Comparison of ENCODE assay signal across 19 cellular contexts in genomic region chr9:28007097-28007817, GRCh38.
DNase-seq lines count a peak whose midpoint lies in the region; FAIRE-seq and TF ChIP-seq lines count a peak whose summit lies in the region.
"Had no signal": no experiment of that assay in that cellular context is flagged by ENCODE, and none has a peak within 500 bp of the region (broad histone marks: within the 10 kb centered on the region; RNA-seq: fewer than 3 reads in every experiment).

No MANE protein-coding gene starts in this region.

- H3K4me1 ChIP-seq in SK-N-SH (ENCODE audit: control insufficient read depth in 1 of 2, insufficient read depth in 2 of 2, low read depth in 1 of 2, low read length in 1 of 2) (peaks cover 0 to 17% of the 10 kb centered on the region in 2 experiments; a peak in 2 of 4 replicates), H1 (replicated peaks in 1 of 4; ENCODE audit: control insufficient read depth in 3 of 4, insufficient read depth in 4 of 4, low read length in 3 of 4) (peaks cover 0 to 6% (median 3%) of the 10 kb centered on the region in 4 experiments; a peak in 4 of 7 replicates), iPS-20b (ENCODE audit: insufficient read depth, low read length) (peaks cover 12% of the 10 kb centered on the region; the same call in 1 of the 2 replicates), GM23248 (ENCODE audit: insufficient read depth) (no peaks in the 10 kb centered on the region)
- H3K4me1 ChIP-seq: BLaER1, Caco-2 had no signal

- H3K9me3 ChIP-seq in SK-N-SH (no peaks in the 10 kb centered on the region), H1 (ENCODE audit: insufficient read depth in 2 of 2, low read depth in 1 of 2, low read length in 1 of 2) (no peaks in the 10 kb centered on the region), iPS-20b (ENCODE audit: insufficient read depth, low read depth, low read length) (no peaks in the 10 kb centered on the region), GM23248 (ENCODE audit: low read depth) (no peaks in the 10 kb centered on the region)
- H3K9me3 ChIP-seq: BLaER1, Caco-2 had no signal

- no peaks in the 10 kb centered on the region for H4K20me1 ChIP-seq in SK-N-SH (ENCODE audit: insufficient read depth)
- no peaks in the 10 kb centered on the region for H4K20me1 ChIP-seq in H1 (replicated peaks in 1 of 2; ENCODE audit: control insufficient read depth in 1 of 2, insufficient read depth in 2 of 2, low read length in 2 of 2)
- H4K20me1 ChIP-seq in GM23248 (ENCODE audit: insufficient read depth): no peaks in the 10 kb centered on the region
- H4K20me1 ChIP-seq: BLaER1 had no signal

- H3K23ac ChIP-seq in H1 (ENCODE audit: insufficient read length): no peak overlapping the region

- H3K79me1 ChIP-seq in H1 (ENCODE audit: low read depth, low read length): no peaks in the 10 kb centered on the region

- no peak for DNase-seq in SK-N-SH
- DNase-seq in H1 (ENCODE audit: low read depth in 1 of 2, low spot score in 2 of 2): no peak
- no peak for DNase-seq in NCI-H1105 (lab: John Stamatoyannopoulos, UW)
- no peak for DNase-seq in SK-N-DZ (ENCODE audit: low spot score)
- DNase-seq in GM23248: no peak
- DNase-seq in amniotic stem cell (lab: John Stamatoyannopoulos, UW): no peak
- DNase-seq: Caco-2; CD4-positive, CD25-positive, alpha-beta regulatory T cell; CD8-positive, alpha-beta T cell; DMS153; DND-41; GOT3; H7; HCEC 1CT had no signal

- FAIRE-seq in H1 (lab: Jason Lieb, UNC): no peak
- FAIRE-seq: G401.6, GM12892 had no signal

- no peak for TF ChIP-seq POLR2A in H1 (IDR thresholded peaks at IDR 0.05; ENCODE audit: control extremely low read depth in 1 of 2, low read depth in 2 of 2, low read length in 2 of 2)

- H3K79me2 ChIP-seq in SK-N-SH (ENCODE audit: insufficient read depth): no peaks in the 10 kb centered on the region
- no peaks in the 10 kb centered on the region for H3K79me2 ChIP-seq in H1 (ENCODE audit: control insufficient read depth in 1 of 2, insufficient read depth in 2 of 2, low read length in 2 of 2)
- H3K79me2 ChIP-seq in GM23248 (ENCODE audit: insufficient read depth): no peaks in the 10 kb centered on the region

- no peak overlapping the region; the same call in 1 of the 2 replicates for H3K18ac ChIP-seq in H1 (ENCODE audit: extremely low read depth, low read length)

- H3K36me3 ChIP-seq in SK-N-SH (replicated peaks in 1 of 2; ENCODE audit: control insufficient read depth in 1 of 2, insufficient read depth in 2 of 2, low read length in 1 of 2) (no peaks in the 10 kb centered on the region), H1 (ENCODE audit: control insufficient read depth in 2 of 4, insufficient read depth in 4 of 4, low read length in 3 of 4) (no peaks in the 10 kb centered on the region; a peak in 1 of 8 replicates), iPS-20b (ENCODE audit: insufficient read depth, low read depth, low read length) (no peaks in the 10 kb centered on the region), GM23248 (ENCODE audit: low read depth) (no peaks in the 10 kb centered on the region)
- H3K36me3 ChIP-seq: BLaER1 had no signal

- no peak overlapping the region for H2AK5ac ChIP-seq in H1 (ENCODE audit: low read depth, low read length)

- TF ChIP-seq RAD21 in SK-N-SH (IDR thresholded peaks at IDR 0.05; ENCODE audit: low read length): peak; percentile 6; the same call in 1 of the 2 replicates
- no peak for TF ChIP-seq RAD21 in H1 (IDR thresholded peaks at IDR 0.05 in 1 of 2, conservative IDR thresholded peaks at IDR 0.05 in 1 of 2; ENCODE audit: low read depth in 2 of 2, low read length in 2 of 2)

- H3K9ac ChIP-seq in SK-N-SH (no peak overlapping the region), H1 (replicated peaks in 1 of 4; ENCODE audit: extremely low read depth in 1 of 4, low read depth in 3 of 4, low read length in 3 of 4) (no peak overlapping the region), iPS-20b (ENCODE audit: low read depth, low read length) (no peak overlapping the region), GM23248 (no peak overlapping the region)
- H3K9ac ChIP-seq: BLaER1 had no signal

- H3K4ac ChIP-seq in H1 (replicated peaks; ENCODE audit: insufficient read length, low read depth, low read length): no peak overlapping the region

- CTCF ChIA-PET in SK-N-SH (lab: Yijun Ruan, JAX): no interaction called here
- CTCF ChIA-PET in H1 (lab: Charles Lee; ENCODE audit: partially characterized antibody): interaction anchor here (0.7 kb wide), 1 partner anchor 14 kb away, joined by 3 read pairs; no protein-coding TSS in a partner anchor

- H4K5ac ChIP-seq in H1 (ENCODE audit: insufficient read length, low read depth, low read length): no peak overlapping the region

- H2BK12ac ChIP-seq in H1 (ENCODE audit: low read depth, low read length): no peak overlapping the region

- H3K23me2 ChIP-seq in H1 (ENCODE audit: low read depth, low read length): no peaks in the 10 kb centered on the region

- no peak overlapping the region for H2BK5ac ChIP-seq in H1 (ENCODE audit: low read depth, low read length)

- H2BK15ac ChIP-seq in H1 (ENCODE audit: low read length): no peak overlapping the region

- no peak overlapping the region for H3K4me2 ChIP-seq in SK-N-SH
- H3K4me2 ChIP-seq in H1 (ENCODE audit: insufficient read depth in 1 of 2, low read depth in 2 of 2, low read length in 2 of 2): peak overlapping the region in 1 of 2 experiments; percentile 2; a peak in 1 of 4 replicates
- no peak overlapping the region for H3K4me2 ChIP-seq in GM23248 (ENCODE audit: unreplicated experiment)
- H3K4me2 ChIP-seq: BLaER1 had no signal

- WGBS in SK-N-SH (ENCODE audit: low lambda C conversion rate): 73% methylated on average over 7 of the region's 7 CpGs
- WGBS in H1 (ENCODE audit: extremely low coverage in 1 of 2, insufficient coverage in 1 of 2, insufficient read length in 1 of 2, insufficient replicate concordance in 2 of 2, low coverage in 1 of 2, low lambda C conversion rate in 2 of 2, missing lambda C conversion rate in 1 of 2), 2 experiments: 50% methylated on average over 7 of the region's 7 CpGs; no CpG with 5 or more reads in 1 of the 2 experiments
- WGBS in GM23248 (ENCODE audit: low coverage in 1 of 2, low lambda C conversion rate in 2 of 2, missing lambda C conversion rate in 2 of 2), 2 experiments: 41 to 48% methylated on average over 7 of the region's 7 CpGs

- H3K56ac ChIP-seq in H1 (replicated peaks; ENCODE audit: insufficient read length, low read depth, low read length): no peak overlapping the region

- H3K27me3 ChIP-seq in SK-N-SH (ENCODE audit: insufficient read depth) (no peaks in the 10 kb centered on the region), H1 (replicated peaks in 1 of 4; ENCODE audit: control insufficient read depth in 3 of 4, extremely low read depth in 1 of 4, insufficient read depth in 3 of 4, low read length in 3 of 4) (no peaks in the 10 kb centered on the region), iPS-20b (ENCODE audit: insufficient read depth, low read length) (no peaks in the 10 kb centered on the region), GM23248 (replicated peaks; ENCODE audit: insufficient read depth) (no peaks in the 10 kb centered on the region)
- H3K27me3 ChIP-seq: BLaER1 had no signal

- POLR2A ChIA-PET in SK-N-SH (lab: Yijun Ruan, JAX): no interaction called here
- POLR2A ChIA-PET in H1 (lab: Charles Lee; ENCODE audit: partially characterized antibody): no interaction called here

- TF ChIP-seq EP300 in SK-N-SH (IDR thresholded peaks at IDR 0.05; ENCODE audit: borderline replicate concordance in 1 of 2, low read depth in 1 of 2, low read length in 1 of 2) (peak in 1 of 2 experiments; percentile 66; a peak in 2 of 4 replicates), H1 (IDR thresholded peaks at IDR 0.05; ENCODE audit: borderline replicate concordance in 1 of 2, low read depth in 2 of 2, low read length in 2 of 2) (no peak)

- in situ Hi-C loops in GM23248 (cut with MboI): no loop called here

- H4K91ac ChIP-seq in H1 (replicated peaks; ENCODE audit: insufficient read length, low read length): no peak overlapping the region

- H3K27ac ChIP-seq in SK-N-SH (ENCODE audit: low read depth in 2 of 2, low read length in 1 of 2) (peak overlapping the region; percentile 8 to 99; a peak in 2 of 4 replicates), H1 (ENCODE audit: low read depth, low read length) (no peak overlapping the region), iPS-20b (ENCODE audit: low read length) (no peak overlapping the region), GM23248 (no peak overlapping the region)
- H3K27ac ChIP-seq: BLaER1, C4-2B had no signal

- H2AFZ ChIP-seq in SK-N-SH (ENCODE audit: low read depth) (no peak overlapping the region), H1 (ENCODE audit: low read length) (peak overlapping the region; percentile 18; the same call in 1 of the 2 replicates), GM23248 (no peak overlapping the region)

- H2BK20ac ChIP-seq in H1 (ENCODE audit: low read length): no peak overlapping the region

- H3F3A ChIP-seq in SK-N-SH (replicated peaks; ENCODE audit: insufficient read depth): no peaks in the 10 kb centered on the region
- H3F3A ChIP-seq in GM23248 (ENCODE audit: insufficient read depth): no peaks in the 10 kb centered on the region

- H3K4me3 ChIP-seq in SK-N-SH (ENCODE audit: low read depth in 2 of 2, low read length in 1 of 2): no peak overlapping the region
- peak overlapping the region in 1 of 4 experiments; percentile 15; a peak in 1 of 8 replicates for H3K4me3 ChIP-seq in H1 (ENCODE audit: extremely low read depth in 1 of 4, insufficient read depth in 2 of 4, low read depth in 3 of 4, low read length in 4 of 4)
- peak overlapping the region; percentile 24; the same call in 1 of the 2 replicates for H3K4me3 ChIP-seq in iPS-20b (ENCODE audit: low read length)
- no peak overlapping the region for H3K4me3 ChIP-seq in GM23248
- H3K4me3 ChIP-seq: BLaER1 had no signal

- no peak overlapping the region for H2BK120ac ChIP-seq in H1 (replicated peaks; ENCODE audit: low read depth, low read length)

- H3K14ac ChIP-seq in H1 (ENCODE audit: insufficient read length): no peak overlapping the region

- TF ChIP-seq CTCF in SK-N-SH (IDR thresholded peaks at IDR 0.05) (no peak), H1 (IDR thresholded peaks at IDR 0.05; ENCODE audit: control extremely low read depth in 1 of 3, insufficient read depth in 1 of 3, low read depth in 1 of 3, low read length in 3 of 3) (no peak)

- H4K8ac ChIP-seq in H1 (ENCODE audit: extremely low read depth, insufficient read depth, low read length): no peak overlapping the region

- no peaks in the 10 kb centered on the region for H3K9me2 ChIP-seq in SK-N-SH
- H3K9me2 ChIP-seq in GM23248 (ENCODE audit: insufficient read depth): no peaks in the 10 kb centered on the region

TF ChIP-seq in SK-N-SH, 30 proteins besides CTCF, POLR2A, EP300 and RAD21 (continues in another document):
- TF ChIP-seq MXI1 (IDR thresholded peaks at IDR 0.05; ENCODE audit: low read depth, low read length): no peak
- no peak for TF ChIP-seq POLR2AphosphoS5 (IDR thresholded peaks at IDR 0.05; ENCODE audit: low read depth, low read length)
- no peak for TF ChIP-seq TCF12 (IDR thresholded peaks at IDR 0.05)
- TF ChIP-seq JUND (IDR thresholded peaks at IDR 0.05): no peak

TF ChIP-seq in H1, 55 proteins besides CTCF, POLR2A, EP300 and RAD21 (continues in another document):
- TF ChIP-seq SIN3A (conservative IDR thresholded peaks at IDR 0.05 in 1 of 2, IDR thresholded peaks at IDR 0.05 in 1 of 2; ENCODE audit: low read depth in 1 of 2, low read length in 2 of 2): no peak
- no peak for TF ChIP-seq CBX8 (IDR thresholded peaks at IDR 0.05; ENCODE audit: borderline replicate concordance, low read depth, low read length)
- no peak for TF ChIP-seq JUND (IDR thresholded peaks at IDR 0.05; ENCODE audit: low read length)
- no peak for TF ChIP-seq NRF1 (IDR thresholded peaks at IDR 0.05; ENCODE audit: low read depth, low read length)

Comparison
In these comparisons a context has a peak if more than half of its experiments do, and no peak if none do; other contexts are left out.
1. H3K27ac ChIP-seq: peak in SK-N-SH (2 of 2); none in H1 (single experiment), iPS-20b (single experiment) and GM23248 (single experiment).
2. Of the 17 proteins assayed by ChIP-seq in both H1 and SK-N-SH: peak only in H1: none; only in SK-N-SH: RAD21; in both: none; in neither: 15; mixed calls (peak in some experiments, not most) for 1.